ENCODE assay signal across 14 cellular contexts in the genomic region with DNA sequence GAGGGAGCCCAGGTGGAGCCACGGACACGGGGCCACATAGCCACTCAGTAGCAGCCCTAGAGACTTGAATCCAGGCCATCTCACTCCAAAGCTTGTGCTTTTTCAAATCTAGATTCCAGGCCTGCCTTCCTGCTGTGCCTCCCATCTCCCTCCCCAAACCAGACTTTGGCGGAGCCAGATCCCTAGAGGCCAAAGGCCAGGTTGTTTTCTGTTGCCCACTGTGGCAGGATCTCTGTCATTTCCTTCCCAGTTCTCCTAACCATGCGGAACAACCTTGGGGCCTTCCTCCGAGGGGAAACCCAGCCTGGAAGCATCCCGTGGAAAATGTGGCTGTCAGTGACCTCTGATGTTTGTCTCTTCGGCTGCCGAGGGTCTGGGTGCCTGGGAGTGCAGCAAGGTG. TPM values are rescaled to one million over a fixed set of nuclear protein-coding genes. Genes with fewer than 3 reads are reported as not detected.
A peak's percentile ranks its signal among the peaks of the same experiment; 100 is the strongest.
DNase-seq lines count a peak whose midpoint lies in the region; ATAC-seq lines count a peak whose summit lies in the region.
"Had no signal": no experiment of that assay in that cellular context is flagged by ENCODE, and none has a peak within 500 bp of the region (broad histone marks: within the 10 kb centered on the region; RNA-seq: fewer than 3 reads in every experiment).

No MANE protein-coding gene starts in this region.

- H3K9ac ChIP-seq in skeletal muscle tissue (ENCODE audit: low read depth in 1 of 3, low read length in 3 of 3), result no peak overlapping the region

- no peaks in the 10 kb centered on the region for H3K36me3 ChIP-seq in SJSA1
- no peaks in the 10 kb centered on the region for H3K36me3 ChIP-seq in skeletal muscle tissue (ENCODE audit: control insufficient read depth in 3 of 3, insufficient read depth in 3 of 3, low read length in 3 of 3)

- H3K4me1 ChIP-seq in SJSA1 (replicated peaks) (peaks cover 73% of the 10 kb centered on the region), right cardiac atrium (ENCODE audit: control insufficient read depth, insufficient read depth, low read length) (peaks cover 4% of the 10 kb centered on the region), skeletal muscle tissue (ENCODE audit: control insufficient read depth in 3 of 3, insufficient read depth in 3 of 3, low read length in 3 of 3) (peaks cover 10 to 17% (median 15%) of the 10 kb centered on the region in 3 donors)

- H3K27me3 ChIP-seq in SJSA1 (replicated peaks), result no peaks in the 10 kb centered on the region
- H3K27me3 ChIP-seq in right cardiac atrium (ENCODE audit: control insufficient read depth, insufficient read depth), result no peaks in the 10 kb centered on the region
- H3K27me3 ChIP-seq in skeletal muscle tissue (ENCODE audit: control insufficient read depth in 3 of 3, insufficient read depth in 3 of 3, low read length in 3 of 3), result no peaks in the 10 kb centered on the region

- H3K27ac ChIP-seq in SJSA1 (peak overlapping the region; percentile 7; the same call in 1 of the 2 replicates), right cardiac atrium (ENCODE audit: low read length) (peak overlapping the region; percentile 48), skeletal muscle tissue (ENCODE audit: low read depth, low read length) (peak overlapping the region; percentile 29)

- no peak for DNase-seq in SJSA1 (ENCODE audit: low read depth in 1 of 2, low spot score in 2 of 2)
- DNase-seq in right cardiac atrium, result peak in 1 of 3 donors; percentile 35
- DNase-seq in SKM-1 treated with dmso at 0.1 percent for 144 hours (lab: John Stamatoyannopoulos, UW; ENCODE audit: unreplicated experiment), result no peak
- no peak for DNase-seq in NCI-H1436 treated with DMSO at 0.1 percent for 48 hours (lab: John Stamatoyannopoulos, UW)
- no peak for DNase-seq in mesenteric fat pad (ENCODE audit: low spot score)
- DNase-seq: activated CD4-positive, alpha-beta T cell treated with anti-CD3 and anti-CD28 coated beads for 1 hour; activated effector memory CD4-positive, alpha-beta T cell treated with anti-CD3 and anti-CD28 coated beads, Interleukin-2, amount 50 U/mL, for 16 hours; Caco-2; EL; NCI-H1930; retina; stimulated activated CD4-positive, alpha-beta T cell treated with anti-CD3 and anti-CD28 coated beads, Interleukin-2, amount 100 ng/mL, for 24 hours had no signal

- H3K9me3 ChIP-seq in SJSA1 (replicated peaks), result no peaks in the 10 kb centered on the region
- no peaks in the 10 kb centered on the region for H3K9me3 ChIP-seq in right cardiac atrium (ENCODE audit: control insufficient read depth, low read length)
- no peaks in the 10 kb centered on the region for H3K9me3 ChIP-seq in skeletal muscle tissue (ENCODE audit: control insufficient read depth in 3 of 3, low read length in 3 of 3)
- H3K9me3 ChIP-seq: Caco-2 had no signal

- peak; percentile 66 to 86 for ATAC-seq in right cardiac atrium

- intact Hi-C loops in right cardiac atrium (cut with DNase I), result no loop called here

- WGBS in right cardiac atrium, result 58% methylated on average over 8 of the region's 8 CpGs

- H3K4me3 ChIP-seq in SJSA1 (no peak overlapping the region), right cardiac atrium (ENCODE audit: low read length) (no peak overlapping the region), skeletal muscle tissue (ENCODE audit: low read length in 3 of 3) (no peak overlapping the region)

RNA-seq across cellular contexts. Expression of a gene that starts 16.4 kb away (rescaled TPM):
- 2,445 and 3,427 TPM in 2 replicates for total RNA-seq in SJSA1 (2014; rRNA removed; shearing (Covaris generic))
- 1,000 to 10,000 TPM; 1,254 to 1,552 (median 1,386) TPM for total RNA-seq in right cardiac atrium
- 1,870 TPM for polyA plus RNA-seq in right cardiac atrium
- 6,829 TPM for total RNA-seq in skeletal muscle tissue
- total RNA-seq in mesenteric fat pad, result 1,447 TPM

RNA-seq across cellular contexts. Expression of a gene that starts 42.0 kb away (rescaled TPM):
- 65.0 and 87.8 TPM in 2 replicates for total RNA-seq in SJSA1 (2014; rRNA removed; shearing (Covaris generic))
- total RNA-seq in right cardiac atrium, result 10 to 100 TPM; 53.1 to 67.8 (median 58.7) TPM
- polyA plus RNA-seq in right cardiac atrium, result 45.9 TPM
- total RNA-seq in skeletal muscle tissue, result 19.3 TPM
- total RNA-seq in mesenteric fat pad, result 110 TPM

RNA-seq across cellular contexts. Expression of a gene that starts 53.2 kb away (rescaled TPM):
- not detected in 2 replicates for total RNA-seq in SJSA1 (2014; rRNA removed; shearing (Covaris generic))
- 100 to 1,000 TPM; 222 to 331 (median 251) TPM for total RNA-seq in right cardiac atrium
- 201 TPM for polyA plus RNA-seq in right cardiac atrium
- 63.2 TPM for total RNA-seq in skeletal muscle tissue
- 486 TPM for total RNA-seq in mesenteric fat pad
- total RNA-seq: NCI-H460 had no signal

Comparison
In these comparisons a context has a peak if more than half of its experiments do, and no peak if none do; other contexts are left out.
1. RNA of a gene that starts 53.2 kb away (total RNA-seq): 486 TPM in mesenteric fat pad (single experiment), 222 to 331 TPM in right cardiac atrium and 63.2 TPM in skeletal muscle tissue (single experiment); not detected in SJSA1; every median in the first group is over 10 times any median in the second.
2. Peak in every context shown above with its lines, with median percentiles within 50 percentile points of each other: H3K27ac ChIP-seq.